Comparison of ENCODE assay signal across 18 cellular contexts in the genomic region with DNA sequence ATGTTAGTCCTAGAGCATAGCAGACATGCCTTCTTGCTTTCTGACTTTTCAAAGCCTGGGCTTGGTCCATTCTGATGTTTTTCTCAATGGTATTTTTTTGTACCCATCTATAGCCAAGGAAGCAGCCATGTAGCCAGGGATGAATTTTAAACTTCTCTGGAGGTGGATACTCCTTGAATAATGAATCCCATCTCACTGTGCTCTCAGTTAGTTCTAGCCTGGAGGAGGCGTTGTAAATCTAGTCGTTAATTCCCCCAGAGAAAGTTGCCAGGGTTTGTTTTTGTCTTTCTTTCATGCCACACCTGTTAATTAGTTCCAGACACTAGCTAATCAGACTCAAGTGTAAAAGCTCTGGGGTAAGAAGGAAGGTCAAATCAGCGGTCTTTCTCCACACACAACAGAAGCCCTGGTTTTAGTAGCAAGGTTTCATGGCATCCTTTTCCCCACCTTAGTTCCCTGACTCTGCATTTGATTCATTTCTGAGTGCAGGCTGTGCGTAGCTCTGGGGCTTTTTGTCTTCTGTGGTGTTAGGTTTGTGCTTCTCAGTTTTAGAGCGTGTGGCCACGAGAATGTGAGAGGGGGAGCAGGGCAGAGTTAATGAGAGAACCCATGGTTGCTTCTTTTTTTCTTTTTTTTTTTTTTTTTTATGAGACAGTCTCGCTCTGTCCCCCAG. TPM values are rescaled to one million over a fixed set of nuclear protein-coding genes. Genes with fewer than 3 reads are reported as not detected.
"Had no signal": no experiment of that assay in that cellular context is flagged by ENCODE, and none has a peak within 500 bp of the region (broad histone marks: within the 10 kb centered on the region; RNA-seq: fewer than 3 reads in every experiment).

No MANE protein-coding gene starts in this region.

- H3K4me1 Mint-ChIP-seq: activated B cell treated with CpG ODN at 0.5 μM for 24 hours; activated naive CD8-positive, alpha-beta T cell treated with anti-CD3 and anti-CD28 coated beads, Interleukin-2, amount 10 ng/mL, durations not matched to agents 7 days and 5 days; stimulated activated effector memory CD8-positive, alpha-beta T cell treated with anti-CD3 and anti-CD28 coated beads, Interleukin-12 subunit alpha, Interleukin-12 subunit beta, amount 100 ng/mL, for 72 hours had no signal

- H3K27me3 ChIP-seq: esophagus squamous epithelium had no signal

- H3K9me3 ChIP-seq: esophagus squamous epithelium, thoracic aorta had no signal

- H3K27ac Mint-ChIP-seq: activated B cell treated with CpG ODN at 0.5 μM for 24 hours; activated CD4-positive, alpha-beta T cell treated with anti-CD3 and anti-CD28 coated beads, Interleukin-2, amount 10 ng/mL, durations not matched to agents 24 days and 14 days; activated naive CD8-positive, alpha-beta T cell treated with anti-CD3 and anti-CD28 coated beads, Interleukin-2, amount 10 ng/mL, durations not matched to agents 7 days and 5 days; natural killer cell treated with Interleukin-12 subunit alpha and Interleukin-12 subunit beta and Interleukin-15 and Interleukin-18, amount 100 ng/mL, for 72 hours; stimulated activated effector memory CD8-positive, alpha-beta T cell treated with anti-CD3 and anti-CD28 coated beads, Interleukin-12 subunit alpha, Interleukin-12 subunit beta, amount 100 ng/mL, for 72 hours had no signal

- FAIRE-seq: astrocyte, urothelium cell line had no signal

- H3K36me3 Mint-ChIP-seq: activated naive CD8-positive, alpha-beta T cell treated with anti-CD3 and anti-CD28 coated beads, Interleukin-2, amount 10 ng/mL, durations not matched to agents 7 days and 5 days; natural killer cell treated with Interleukin-12 subunit alpha and Interleukin-12 subunit beta and Interleukin-15 and Interleukin-18, amount 100 ng/mL, for 72 hours; stimulated activated effector memory CD8-positive, alpha-beta T cell treated with anti-CD3 and anti-CD28 coated beads, Interleukin-12 subunit alpha, Interleukin-12 subunit beta, amount 100 ng/mL, for 72 hours had no signal

- ATAC-seq: natural killer cell treated with Interleukin-12 subunit alpha and Interleukin-12 subunit beta and Interleukin-15 and Interleukin-18, amount 100 ng/mL, for 72 hours; stimulated activated effector memory CD8-positive, alpha-beta T cell treated with anti-CD3 and anti-CD28 coated beads, Interleukin-12 subunit alpha, Interleukin-12 subunit beta, amount 100 ng/mL, for 72 hours had no signal

- H3K4me3 ChIP-seq: coronary artery, esophagus squamous epithelium, thoracic aorta had no signal

- DNase-seq: activated B cell treated with CpG ODN at 0.5 μM for 24 hours; activated CD4-positive, alpha-beta T cell treated with anti-CD3 and anti-CD28 coated beads, Interleukin-2, amount 10 ng/mL, durations not matched to agents 24 days and 14 days; activated CD8-positive, alpha-beta memory T cell treated with anti-CD3 and anti-CD28 coated beads for 24 hours; activated naive CD4-positive, alpha-beta T cell; activated naive CD8-positive, alpha-beta T cell treated with anti-CD3 and anti-CD28 coated beads, Interleukin-2, amount 10 ng/mL, durations not matched to agents 7 days and 5 days; caudate nucleus; esophagus squamous epithelium; glutamatergic neuron; hypothalamus; mesendoderm; stimulated activated CD4-positive, alpha-beta T cell treated with anti-CD3 and anti-CD28 coated beads, Interleukin-12 subunit alpha, Interleukin-12 subunit beta, amount 100 ng/mL, for 4 hours; T-helper 2 cell had no signal

- H3K36me3 ChIP-seq: esophagus squamous epithelium, thoracic aorta had no signal

- H3K27ac ChIP-seq: esophagus squamous epithelium had no signal

- H3K27me3 Mint-ChIP-seq: activated B cell treated with CpG ODN at 0.5 μM for 24 hours; activated naive CD8-positive, alpha-beta T cell treated with anti-CD3 and anti-CD28 coated beads, Interleukin-2, amount 10 ng/mL, durations not matched to agents 7 days and 5 days; natural killer cell treated with Interleukin-12 subunit alpha and Interleukin-12 subunit beta and Interleukin-15 and Interleukin-18, amount 100 ng/mL, for 72 hours had no signal

- H3K9me3 Mint-ChIP-seq: activated B cell treated with CpG ODN at 0.5 μM for 24 hours; activated CD4-positive, alpha-beta T cell treated with anti-CD3 and anti-CD28 coated beads, Interleukin-2, amount 10 ng/mL, durations not matched to agents 24 days and 14 days; activated naive CD8-positive, alpha-beta T cell treated with anti-CD3 and anti-CD28 coated beads, Interleukin-2, amount 10 ng/mL, durations not matched to agents 7 days and 5 days; natural killer cell treated with Interleukin-12 subunit alpha and Interleukin-12 subunit beta and Interleukin-15 and Interleukin-18, amount 100 ng/mL, for 72 hours had no signal

- H3K4me3 Mint-ChIP-seq: activated B cell treated with CpG ODN at 0.5 μM for 24 hours; activated CD4-positive, alpha-beta T cell treated with anti-CD3 and anti-CD28 coated beads, Interleukin-2, amount 10 ng/mL, durations not matched to agents 24 days and 14 days; activated naive CD8-positive, alpha-beta T cell treated with anti-CD3 and anti-CD28 coated beads, Interleukin-2, amount 10 ng/mL, durations not matched to agents 7 days and 5 days; natural killer cell treated with Interleukin-12 subunit alpha and Interleukin-12 subunit beta and Interleukin-15 and Interleukin-18, amount 100 ng/mL, for 72 hours; stimulated activated effector memory CD8-positive, alpha-beta T cell treated with anti-CD3 and anti-CD28 coated beads, Interleukin-12 subunit alpha, Interleukin-12 subunit beta, amount 100 ng/mL, for 72 hours had no signal

RNA-seq across cellular contexts. Expression of a gene that starts 19.7 kb away (rescaled TPM):
- total RNA-seq: activated naive CD8-positive, alpha-beta T cell treated with anti-CD3 and anti-CD28 coated beads, Interleukin-2, amount 10 ng/mL, durations not matched to agents 7 days and 5 days had no signal
